ENCODE assay signal across 4 cellular contexts in the genomic region with DNA sequence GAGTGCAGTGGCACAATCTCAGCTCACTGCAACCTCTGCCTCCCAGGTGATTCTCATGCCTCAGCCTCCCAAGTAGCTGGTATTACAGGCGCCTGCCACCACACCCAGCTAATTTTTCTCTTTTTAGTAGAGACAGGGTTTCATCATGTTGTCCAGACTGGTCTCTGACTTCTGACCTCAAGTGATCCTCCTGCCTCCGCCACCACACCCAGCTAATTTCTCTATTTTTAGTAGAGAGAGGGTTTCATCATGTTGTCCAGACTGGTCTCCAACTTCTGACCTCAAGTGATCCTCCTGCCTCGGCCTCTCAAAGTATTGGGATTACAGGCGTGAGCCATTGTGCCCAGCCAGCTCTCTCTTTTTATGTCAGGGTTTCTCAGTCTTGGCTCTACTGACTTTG. TPM values are rescaled to one million over a fixed set of nuclear protein-coding genes. Genes with fewer than 3 reads are reported as not detected.
"Had no signal": no experiment of that assay in that cellular context is flagged by ENCODE, and none has a peak within 500 bp of the region (broad histone marks: within the 10 kb centered on the region; RNA-seq: fewer than 3 reads in every experiment).

No MANE protein-coding gene starts in this region.

RNA-seq across cellular contexts. Expression of a gene that starts 10.6 kb away (rescaled TPM):
- total RNA-seq: LHCN-M2, M059J, MCF 10A, NCI-H460 had no signal

RNA-seq across cellular contexts. Expression of a gene that starts 28.1 kb away (rescaled TPM):
- total RNA-seq: LHCN-M2, M059J, MCF 10A, NCI-H460 had no signal

RNA-seq across cellular contexts. Expression of a gene that starts 31.7 kb away (rescaled TPM):
- total RNA-seq: LHCN-M2, M059J, MCF 10A, NCI-H460 had no signal

RNA-seq across cellular contexts. Expression of a gene that starts 38.4 kb away (rescaled TPM):
- total RNA-seq: M059J, MCF 10A had no signal

RNA-seq across cellular contexts. Expression of a gene that starts 57.4 kb away (rescaled TPM):
- total RNA-seq: M059J had no signal
